16 cellular contexts compared by ENCODE assay signal in genomic region chr11:66850235-66850587, GRCh38. TPM values are rescaled to one million over a fixed set of nuclear protein-coding genes. Genes with fewer than 3 reads are reported as not detected.
DNase-seq lines count a peak whose midpoint lies in the region; ATAC-seq and TF ChIP-seq lines count a peak whose summit lies in the region.
"Had no signal": no experiment of that assay in that cellular context is flagged by ENCODE, and none has a peak within 500 bp of the region (broad histone marks: within the 10 kb centered on the region; RNA-seq: fewer than 3 reads in every experiment).

No MANE protein-coding gene starts in this region.

- peak overlapping the region; percentile 12 for H3K27ac Mint-ChIP-seq in activated T-helper 1 cell treated with anti-CD3 and anti-CD28 coated beads, Interleukin-12 subunit alpha, Interleukin-12 subunit beta, Interleukin-2, Interleukin-4 antibody, amounts not matched to agents 30 ng/mL and 10 ng/mL and 1 ng/mL, durations not matched to agents 14 hours and 24 hours and 36 hours
- H3K27ac Mint-ChIP-seq in neural crest cell (ENCODE audit: unreplicated experiment) = no peak overlapping the region

- no peaks in the 10 kb centered on the region for H3K36me3 ChIP-seq in SJCRH30

- intact Hi-C loops in cardiac septum (cut with DNase I) (no loop called here), Right ventricle myocardium inferior (cut with DNase I) (no loop called here)
- intact Hi-C loops in activated T-helper 1 cell treated with anti-CD3 and anti-CD28 coated beads, Interleukin-12 subunit alpha, Interleukin-12 subunit beta, Interleukin-2, Interleukin-4 antibody, amounts not matched to agents 30 ng/mL and 10 ng/mL and 1 ng/mL, durations not matched to agents 14 hours and 24 hours and 36 hours (cut with micrococcal nuclease) = no loop called here

- no peak for ATAC-seq in Right ventricle myocardium inferior
- ATAC-seq: PC-3 had no signal

- no peak overlapping the region for H3K4me3 ChIP-seq in SJCRH30

- H3K27me3 Mint-ChIP-seq in activated T-helper 1 cell treated with anti-CD3 and anti-CD28 coated beads, Interleukin-12 subunit alpha, Interleukin-12 subunit beta, Interleukin-2, Interleukin-4 antibody, amounts not matched to agents 30 ng/mL and 10 ng/mL and 1 ng/mL, durations not matched to agents 14 hours and 24 hours and 36 hours (ENCODE audit: insufficient read depth) = no peaks in the 10 kb centered on the region
- no peaks in the 10 kb centered on the region for H3K27me3 Mint-ChIP-seq in neural crest cell (ENCODE audit: low read depth)

- H3K9me3 ChIP-seq in SJCRH30 (replicated peaks) = no peaks in the 10 kb centered on the region

- TF ChIP-seq CTCF in neural crest cell (conservative IDR thresholded peaks at IDR 0.05) = no peak

- peaks cover 3% of the 10 kb centered on the region for H3K36me3 Mint-ChIP-seq in activated T-helper 1 cell treated with anti-CD3 and anti-CD28 coated beads, Interleukin-12 subunit alpha, Interleukin-12 subunit beta, Interleukin-2, Interleukin-4 antibody, amounts not matched to agents 30 ng/mL and 10 ng/mL and 1 ng/mL, durations not matched to agents 14 hours and 24 hours and 36 hours (ENCODE audit: low read depth)
- peaks cover 2% of the 10 kb centered on the region for H3K36me3 Mint-ChIP-seq in neural crest cell (ENCODE audit: low read depth)

- DNase-seq in cardiac septum (ENCODE audit: low spot score) (peak; percentile 63), Right ventricle myocardium inferior (ENCODE audit: missing footprints) (no peak), neural crest cell (ENCODE audit: low read depth, low spot score) (no peak), NCI-H128 (lab: John Stamatoyannopoulos, UW; ENCODE audit: unreplicated experiment) (no peak), medulla oblongata (ENCODE audit: extremely low spot score) (no peak), SJCRH30 (no peak)
- no peak for DNase-seq in activated T-helper 1 cell treated with anti-CD3 and anti-CD28 coated beads, Interleukin-12 subunit alpha, Interleukin-12 subunit beta, Interleukin-2, Interleukin-4 antibody, amounts not matched to agents 30 ng/mL and 10 ng/mL and 1 ng/mL, durations not matched to agents 14 hours and 24 hours and 36 hours (ENCODE audit: low spot score)
- DNase-seq: COR-L47, HCEC 1CT, MV-4-11, NCI-H1417 treated with DMSO at 0.1 percent for 48 hours, NCI-H2029, NCI-H774, PC-3 had no signal

- H3K4me3 Mint-ChIP-seq in activated T-helper 1 cell treated with anti-CD3 and anti-CD28 coated beads, Interleukin-12 subunit alpha, Interleukin-12 subunit beta, Interleukin-2, Interleukin-4 antibody, amounts not matched to agents 30 ng/mL and 10 ng/mL and 1 ng/mL, durations not matched to agents 14 hours and 24 hours and 36 hours = no peak overlapping the region
- peak overlapping the region; percentile 41 for H3K4me3 Mint-ChIP-seq in neural crest cell
- H3K4me3 Mint-ChIP-seq: CD14-positive monocyte had no signal

- peaks cover 14% of the 10 kb centered on the region for H3K4me1 ChIP-seq in SJCRH30

- no peaks in the 10 kb centered on the region for H3K9me3 Mint-ChIP-seq in activated T-helper 1 cell treated with anti-CD3 and anti-CD28 coated beads, Interleukin-12 subunit alpha, Interleukin-12 subunit beta, Interleukin-2, Interleukin-4 antibody, amounts not matched to agents 30 ng/mL and 10 ng/mL and 1 ng/mL, durations not matched to agents 14 hours and 24 hours and 36 hours
- no peaks in the 10 kb centered on the region for H3K9me3 Mint-ChIP-seq in neural crest cell
- H3K9me3 Mint-ChIP-seq: CD14-positive monocyte had no signal

- H3K4me1 Mint-ChIP-seq in activated T-helper 1 cell treated with anti-CD3 and anti-CD28 coated beads, Interleukin-12 subunit alpha, Interleukin-12 subunit beta, Interleukin-2, Interleukin-4 antibody, amounts not matched to agents 30 ng/mL and 10 ng/mL and 1 ng/mL, durations not matched to agents 14 hours and 24 hours and 36 hours (ENCODE audit: low read depth) = peaks cover 10% of the 10 kb centered on the region
- H3K4me1 Mint-ChIP-seq in neural crest cell = peaks cover 1% of the 10 kb centered on the region

- no peaks in the 10 kb centered on the region for H3K27me3 ChIP-seq in SJCRH30

- no peak overlapping the region for H3K27ac ChIP-seq in SJCRH30
- H3K27ac ChIP-seq: HL-60 had no signal

RNA-seq across cellular contexts. Expression of gene LRFN4, which starts 6.7 kb away (rescaled TPM):
- 24.5 TPM for total RNA-seq in cardiac septum
- 24.7 TPM for total RNA-seq in Right ventricle myocardium inferior
- total RNA-seq in activated T-helper 1 cell treated with anti-CD3 and anti-CD28 coated beads, Interleukin-12 subunit alpha, Interleukin-12 subunit beta, Interleukin-2, Interleukin-4 antibody, amounts not matched to agents 30 ng/mL and 10 ng/mL and 1 ng/mL, durations not matched to agents 14 hours and 24 hours and 36 hours = 48.4 and 49.6 TPM in 2 replicates
- total RNA-seq in neural crest cell = 36.2 and 37.2 TPM in 2 replicates
- 15.6 and 15.9 TPM in 2 replicates for total RNA-seq in SJCRH30 (2014; rRNA removed; shearing (Covaris generic))

RNA-seq across cellular contexts. Expression of gene RCE1, which starts 7.0 kb away (rescaled TPM):
- total RNA-seq in cardiac septum (5.7 TPM), Right ventricle myocardium inferior (5.6 TPM), neural crest cell (34.3 and 35.8 TPM in 2 replicates)
- 30.9 and 34.4 TPM in 2 replicates for total RNA-seq in activated T-helper 1 cell treated with anti-CD3 and anti-CD28 coated beads, Interleukin-12 subunit alpha, Interleukin-12 subunit beta, Interleukin-2, Interleukin-4 antibody, amounts not matched to agents 30 ng/mL and 10 ng/mL and 1 ng/mL, durations not matched to agents 14 hours and 24 hours and 36 hours
- total RNA-seq in SJCRH30 (2014; rRNA removed; shearing (Covaris generic)) = 20.3 and 20.6 TPM in 2 replicates
